ENCODE assay signal across 1 cellular context in the genomic region with DNA sequence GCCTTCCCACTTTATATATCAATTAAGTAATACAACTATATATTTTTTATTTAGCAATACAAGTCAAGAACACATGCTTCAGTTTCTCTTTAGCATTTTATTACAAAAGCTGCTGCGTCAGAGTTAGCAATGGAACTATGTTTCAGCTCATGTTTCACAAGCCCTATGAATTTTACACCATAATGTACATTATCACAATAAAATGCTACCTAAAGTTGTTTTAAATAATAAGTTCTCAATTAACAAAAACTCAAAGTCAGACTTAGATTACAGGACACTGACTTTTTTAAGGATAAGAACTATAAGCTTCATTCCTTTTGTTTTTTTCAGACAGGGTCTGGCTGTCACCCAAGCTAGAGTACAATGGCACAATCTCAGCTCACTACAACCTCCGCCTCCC.
TF ChIP-seq lines count a peak whose summit lies in the region.

No MANE protein-coding gene starts in this region.

TF ChIP-seq in GM23338, 12 proteins besides CTCF, POLR2A, EP300 and RAD21:
- TF ChIP-seq, protein P1, sequence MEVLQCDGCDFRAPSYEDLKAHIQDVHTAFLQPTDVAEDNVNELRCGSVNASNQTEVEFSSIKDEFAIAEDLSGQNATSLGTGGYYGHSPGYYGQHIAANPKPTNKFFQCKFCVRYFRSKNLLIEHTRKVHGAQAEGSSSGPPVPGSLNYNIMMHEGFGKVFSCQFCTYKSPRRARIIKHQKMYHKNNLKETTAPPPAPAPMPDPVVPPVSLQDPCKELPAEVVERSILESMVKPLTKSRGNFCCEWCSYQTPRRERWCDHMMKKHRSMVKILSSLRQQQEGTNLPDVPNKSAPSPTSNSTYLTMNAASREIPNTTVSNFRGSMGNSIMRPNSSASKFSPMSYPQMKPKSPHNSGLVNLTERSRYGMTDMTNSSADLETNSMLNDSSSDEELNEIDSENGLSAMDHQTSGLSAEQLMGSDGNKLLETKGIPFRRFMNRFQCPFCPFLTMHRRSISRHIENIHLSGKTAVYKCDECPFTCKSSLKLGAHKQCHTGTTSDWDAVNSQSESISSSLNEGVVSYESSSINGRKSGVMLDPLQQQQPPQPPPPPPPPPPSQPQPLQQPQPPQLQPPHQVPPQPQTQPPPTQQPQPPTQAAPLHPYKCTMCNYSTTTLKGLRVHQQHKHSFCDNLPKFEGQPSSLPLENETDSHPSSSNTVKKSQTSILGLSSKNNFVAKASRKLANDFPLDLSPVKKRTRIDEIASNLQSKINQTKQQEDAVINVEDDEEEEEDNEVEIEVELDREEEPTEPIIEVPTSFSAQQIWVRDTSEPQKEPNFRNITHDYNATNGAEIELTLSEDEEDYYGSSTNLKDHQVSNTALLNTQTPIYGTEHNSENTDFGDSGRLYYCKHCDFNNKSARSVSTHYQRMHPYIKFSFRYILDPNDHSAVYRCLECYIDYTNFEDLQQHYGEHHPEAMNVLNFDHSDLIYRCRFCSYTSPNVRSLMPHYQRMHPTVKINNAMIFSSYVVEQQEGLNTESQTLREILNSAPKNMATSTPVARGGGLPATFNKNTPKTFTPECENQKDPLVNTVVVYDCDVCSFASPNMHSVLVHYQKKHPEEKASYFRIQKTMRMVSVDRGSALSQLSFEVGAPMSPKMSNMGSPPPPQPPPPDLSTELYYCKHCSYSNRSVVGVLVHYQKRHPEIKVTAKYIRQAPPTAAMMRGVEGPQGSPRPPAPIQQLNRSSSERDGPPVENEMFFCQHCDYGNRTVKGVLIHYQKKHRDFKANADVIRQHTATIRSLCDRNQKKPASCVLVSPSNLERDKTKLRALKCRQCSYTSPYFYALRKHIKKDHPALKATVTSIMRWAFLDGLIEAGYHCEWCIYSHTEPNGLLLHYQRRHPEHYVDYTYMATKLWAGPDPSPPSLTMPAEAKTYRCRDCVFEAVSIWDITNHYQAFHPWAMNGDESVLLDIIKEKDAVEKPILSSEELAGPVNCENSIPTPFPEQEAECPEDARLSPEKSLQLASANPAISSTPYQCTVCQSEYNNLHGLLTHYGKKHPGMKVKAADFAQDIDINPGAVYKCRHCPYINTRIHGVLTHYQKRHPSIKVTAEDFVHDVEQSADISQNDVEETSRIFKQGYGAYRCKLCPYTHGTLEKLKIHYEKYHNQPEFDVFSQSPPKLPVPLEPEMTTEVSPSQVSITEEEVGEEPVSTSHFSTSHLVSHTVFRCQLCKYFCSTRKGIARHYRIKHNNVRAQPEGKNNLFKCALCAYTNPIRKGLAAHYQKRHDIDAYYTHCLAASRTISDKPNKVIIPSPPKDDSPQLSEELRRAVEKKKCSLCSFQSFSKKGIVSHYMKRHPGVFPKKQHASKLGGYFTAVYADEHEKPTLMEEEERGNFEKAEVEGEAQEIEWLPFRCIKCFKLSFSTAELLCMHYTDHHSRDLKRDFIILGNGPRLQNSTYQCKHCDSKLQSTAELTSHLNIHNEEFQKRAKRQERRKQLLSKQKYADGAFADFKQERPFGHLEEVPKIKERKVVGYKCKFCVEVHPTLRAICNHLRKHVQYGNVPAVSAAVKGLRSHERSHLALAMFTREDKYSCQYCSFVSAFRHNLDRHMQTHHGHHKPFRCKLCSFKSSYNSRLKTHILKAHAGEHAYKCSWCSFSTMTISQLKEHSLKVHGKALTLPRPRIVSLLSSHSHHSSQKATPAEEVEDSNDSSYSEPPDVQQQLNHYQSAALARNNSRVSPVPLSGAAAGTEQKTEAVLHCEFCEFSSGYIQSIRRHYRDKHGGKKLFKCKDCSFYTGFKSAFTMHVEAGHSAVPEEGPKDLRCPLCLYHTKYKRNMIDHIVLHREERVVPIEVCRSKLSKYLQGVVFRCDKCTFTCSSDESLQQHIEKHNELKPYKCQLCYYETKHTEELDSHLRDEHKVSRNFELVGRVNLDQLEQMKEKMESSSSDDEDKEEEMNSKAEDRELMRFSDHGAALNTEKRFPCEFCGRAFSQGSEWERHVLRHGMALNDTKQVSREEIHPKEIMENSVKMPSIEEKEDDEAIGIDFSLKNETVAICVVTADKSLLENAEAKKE (CRISPR knock-in tag; IDR thresholded peaks at IDR 0.05) = no peak
- no peak for TF ChIP-seq EZH2 (IDR thresholded peaks at IDR 0.05; ENCODE audit: low read depth, unreplicated experiment)
- TF ChIP-seq REST (IDR thresholded peaks at IDR 0.05; ENCODE audit: unreplicated experiment) = no peak
- TF ChIP-seq ZNF331 (CRISPR knock-in tag; IDR thresholded peaks at IDR 0.05; ENCODE audit: low read depth) = no peak
- TF ChIP-seq CREB1 (CRISPR knock-in tag; IDR thresholded peaks at IDR 0.05; ENCODE audit: low read depth) = no peak
- no peak for TF ChIP-seq EZH2phosphoT487 (IDR thresholded peaks at IDR 0.05; ENCODE audit: unreplicated experiment)
- TF ChIP-seq NANOG (IDR thresholded peaks at IDR 0.05; ENCODE audit: borderline replicate concordance) = no peak
- TF ChIP-seq POLR2AphosphoS5 (IDR thresholded peaks at IDR 0.05; ENCODE audit: low read depth) = no peak
- no peak for TF ChIP-seq JUNB (IDR thresholded peaks at IDR 0.05; ENCODE audit: unreplicated experiment)
- TF ChIP-seq, protein P2, sequence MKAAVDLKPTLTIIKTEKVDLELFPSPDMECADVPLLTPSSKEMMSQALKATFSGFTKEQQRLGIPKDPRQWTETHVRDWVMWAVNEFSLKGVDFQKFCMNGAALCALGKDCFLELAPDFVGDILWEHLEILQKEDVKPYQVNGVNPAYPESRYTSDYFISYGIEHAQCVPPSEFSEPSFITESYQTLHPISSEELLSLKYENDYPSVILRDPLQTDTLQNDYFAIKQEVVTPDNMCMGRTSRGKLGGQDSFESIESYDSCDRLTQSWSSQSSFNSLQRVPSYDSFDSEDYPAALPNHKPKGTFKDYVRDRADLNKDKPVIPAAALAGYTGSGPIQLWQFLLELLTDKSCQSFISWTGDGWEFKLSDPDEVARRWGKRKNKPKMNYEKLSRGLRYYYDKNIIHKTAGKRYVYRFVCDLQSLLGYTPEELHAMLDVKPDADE (IDR thresholded peaks at IDR 0.05) = no peak
- TF ChIP-seq ZNF114 (CRISPR knock-in tag; IDR thresholded peaks at IDR 0.05) = no peak
- TF ChIP-seq STAT1 (IDR thresholded peaks at IDR 0.05; ENCODE audit: unreplicated experiment) = no peak
TF ChIP-seq in GM23338: peak in this region for 0.
